8 cellular contexts compared by ENCODE assay signal in genomic region chr1:61053712-61054608, GRCh38. TPM values are rescaled to one million over a fixed set of nuclear protein-coding genes. Genes with fewer than 3 reads are reported as not detected.
A peak's percentile ranks its signal among the peaks of the same experiment; 100 is the strongest.
DNase-seq lines count a peak whose midpoint lies in the region; ATAC-seq and TF ChIP-seq lines count a peak whose summit lies in the region.

No MANE protein-coding gene starts in this region.

- peak overlapping the region; percentile 26 to 51 for H3K4me3 ChIP-seq in cardiac fibroblast (replicated peaks in 1 of 2; ENCODE audit: low read depth in 2 of 2, low read length in 2 of 2)
- peak overlapping the region in 1 of 2 donors; percentile 81 for H3K4me3 ChIP-seq in stomach smooth muscle (ENCODE audit: low read length in 2 of 2)

- peaks cover 35% of the 10 kb centered on the region for H3K4me1 ChIP-seq in stomach smooth muscle (ENCODE audit: control insufficient read depth, insufficient read depth, low read length)

- peak; percentile 40 for ATAC-seq in left lobe of liver
- no peak for ATAC-seq in omental fat pad (ENCODE audit: low FRiP score)
- no peak for ATAC-seq in HG02642 (IDR thresholded peaks at IDR 0.05; ENCODE audit: poor library complexity, unreplicated experiment)

- peak overlapping the region in 1 of 2 donors; percentile 25 for H3K9ac ChIP-seq in stomach smooth muscle (ENCODE audit: low read length in 2 of 2)

- H3K27ac ChIP-seq in stomach smooth muscle (ENCODE audit: low read length): peak overlapping the region; percentile 90

- TF ChIP-seq CTCF in cardiac fibroblast (IDR thresholded peaks at IDR 0.05; ENCODE audit: low read depth, low read length): no peak
- no peak for TF ChIP-seq CTCF in omental fat pad (IDR thresholded peaks at IDR 0.05)

- no peaks in the 10 kb centered on the region for H3K27me3 ChIP-seq in stomach smooth muscle (ENCODE audit: control insufficient read depth in 1 of 2, insufficient read depth in 2 of 2, low read length in 2 of 2)

- DNase-seq in activated naive CD4-positive, alpha-beta T cell treated with Interleukin-2 at 50 U/mL for 16 hours: peak; percentile 15
- no peak for DNase-seq in activated naive CD4-positive, alpha-beta T cell (lab: John Stamatoyannopoulos, UW)
- DNase-seq in cardiac fibroblast (ENCODE audit: low read depth in 2 of 2) (peak in 1 of 2 donors; percentile 25), left lobe of liver (ENCODE audit: low spot score) (peak; percentile 67), omental fat pad (ENCODE audit: low spot score) (no peak), NCI-H226 (no peak)

- H3K36me3 ChIP-seq in stomach smooth muscle (ENCODE audit: control insufficient read depth in 2 of 2, insufficient read depth in 2 of 2, low read length in 2 of 2): no peaks in the 10 kb centered on the region

- H3K9me3 ChIP-seq in stomach smooth muscle (ENCODE audit: control insufficient read depth in 2 of 2, low read length in 2 of 2): no peaks in the 10 kb centered on the region

RNA-seq across cellular contexts. Expression of gene NFIA, which starts 28.4 kb away (rescaled TPM):
- total RNA-seq in left lobe of liver: 69.9 TPM
- 100 to 1,000 TPM in 1 of 4 donors, 10 to 100 TPM in 3; 61.1 to 159 (median 77.5) TPM for total RNA-seq in omental fat pad

Comparison
In these comparisons a context has a peak if more than half of its experiments do, and no peak if none do; other contexts are left out.
1. DNase-seq: peak in activated naive CD4-positive, alpha-beta T cell treated with Interleukin-2 at 50 U/mL for 16 hours (single experiment) and left lobe of liver (single experiment); none in activated naive CD4-positive, alpha-beta T cell (0 of 4), omental fat pad (single experiment) and NCI-H226 (single experiment).